Comparison of ENCODE assay signal across 25 cellular contexts in the genomic region with DNA sequence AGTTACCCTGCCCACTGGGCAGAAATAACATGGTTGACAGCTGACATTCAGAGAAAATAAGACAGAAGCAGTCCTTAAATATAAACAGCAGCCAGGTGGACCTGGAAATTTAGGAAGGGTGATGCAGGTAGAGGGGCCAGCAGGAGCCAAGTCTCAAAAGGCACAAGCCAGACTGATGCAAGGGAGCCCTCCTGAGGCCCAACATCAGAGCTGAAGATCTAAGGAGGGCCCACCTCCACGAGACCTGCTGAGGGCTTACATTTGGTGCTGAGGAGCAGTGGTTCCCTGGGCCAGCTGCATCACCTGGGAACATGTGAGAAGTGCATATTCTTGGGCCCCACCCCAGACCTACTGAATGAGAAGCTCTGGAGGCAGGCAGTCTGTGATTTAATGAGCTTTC.
"Had no signal": no experiment of that assay in that cellular context is flagged by ENCODE, and none has a peak within 500 bp of the region (broad histone marks: within the 10 kb centered on the region; RNA-seq: fewer than 3 reads in every experiment).

No MANE protein-coding gene starts in this region.

- H3K4me3 Mint-ChIP-seq: naive B cell; nephron; stimulated activated naive B cell treated with anti-CD40 and anti-IgM and Interleukin-4, amounts not matched to agents 10 μg/mL and 1 μg/mL and 100 μg/mL, for 72 hours; stimulated activated naive CD8-positive, alpha-beta T cell treated with anti-CD3 and anti-CD28 coated beads, Interleukin-15, amount 100 ng/mL, for 72 hours had no signal

- H3K27ac ChIP-seq: epithelial cell of prostate, esophagus squamous epithelium, hepatocyte, parathyroid adenoma, psoas muscle, sigmoid colon, skin epidermis, testis, tibial nerve, upper lobe of right lung, vagina had no signal

- H3K4me1 Mint-ChIP-seq: naive B cell; stimulated activated naive B cell treated with anti-CD40 and anti-IgM and Interleukin-4, amounts not matched to agents 10 μg/mL and 1 μg/mL and 100 μg/mL, for 72 hours; stimulated activated naive CD8-positive, alpha-beta T cell treated with anti-CD3 and anti-CD28 coated beads, Interleukin-15, amount 100 ng/mL, for 72 hours had no signal

- H2AFZ ChIP-seq: hepatocyte had no signal

- DNase-seq: cortex of kidney; effector memory CD4-positive, alpha-beta T cell; esophagus squamous epithelium; foreskin fibroblast; kidney; mesenchymal stem cell; naive B cell; occipital lobe; psoas muscle; retina; sigmoid colon; stimulated activated CD4-positive, alpha-beta T cell treated with anti-CD3 and anti-CD28 coated beads, Interleukin-2, amount 100 ng/mL, for 24 hours; stimulated activated CD4-positive, alpha-beta T cell treated with anti-CD3 and anti-CD28 coated beads, Interleukin-4, amount 100 ng/mL, for 4 hours; stimulated activated naive B cell treated with anti-CD40 and anti-IgM and Interleukin-4, amounts not matched to agents 10 μg/mL and 1 μg/mL and 100 μg/mL, for 72 hours; stimulated activated naive CD8-positive, alpha-beta T cell treated with anti-CD3 and anti-CD28 coated beads, Interleukin-15, amount 100 ng/mL, for 72 hours; testis; upper lobe of right lung had no signal

- H3K9me3 ChIP-seq: esophagus squamous epithelium, psoas muscle, sigmoid colon, testis, tibial nerve, upper lobe of right lung, vagina had no signal

- H3K79me2 ChIP-seq: hepatocyte, parathyroid adenoma had no signal

- H3K4me1 ChIP-seq: esophagus squamous epithelium, parathyroid adenoma, psoas muscle, tibial nerve, upper lobe of right lung, vagina had no signal

- H3K4me3 ChIP-seq: esophagus squamous epithelium, hepatocyte, lung, psoas muscle, sigmoid colon, skin epidermis, testis, tibial nerve, upper lobe of right lung, vagina had no signal

- H3K36me3 ChIP-seq: esophagus squamous epithelium, sigmoid colon, tibial nerve, upper lobe of right lung, vagina had no signal

- H3K36me3 Mint-ChIP-seq: naive B cell; stimulated activated naive B cell treated with anti-CD40 and anti-IgM and Interleukin-4, amounts not matched to agents 10 μg/mL and 1 μg/mL and 100 μg/mL, for 72 hours had no signal

- H3K4me2 ChIP-seq: hepatocyte had no signal

- FAIRE-seq: kidney had no signal

- H3K27me3 ChIP-seq: esophagus squamous epithelium, hepatocyte, sigmoid colon, testis, tibial nerve, upper lobe of right lung, vagina had no signal

- H3K27me3 Mint-ChIP-seq: stimulated activated naive B cell treated with anti-CD40 and anti-IgM and Interleukin-4, amounts not matched to agents 10 μg/mL and 1 μg/mL and 100 μg/mL, for 72 hours; stimulated activated naive CD8-positive, alpha-beta T cell treated with anti-CD3 and anti-CD28 coated beads, Interleukin-15, amount 100 ng/mL, for 72 hours had no signal

- H3K9ac ChIP-seq: parathyroid adenoma had no signal

- ATAC-seq: psoas muscle; stimulated activated naive B cell treated with anti-CD40 and anti-IgM and Interleukin-4, amounts not matched to agents 10 μg/mL and 1 μg/mL and 100 μg/mL, for 72 hours; stimulated activated naive CD8-positive, alpha-beta T cell treated with anti-CD3 and anti-CD28 coated beads, Interleukin-15, amount 100 ng/mL, for 72 hours; upper lobe of right lung had no signal

- H3K27ac Mint-ChIP-seq: naive B cell; nephron; stimulated activated naive B cell treated with anti-CD40 and anti-IgM and Interleukin-4, amounts not matched to agents 10 μg/mL and 1 μg/mL and 100 μg/mL, for 72 hours; stimulated activated naive CD8-positive, alpha-beta T cell treated with anti-CD3 and anti-CD28 coated beads, Interleukin-15, amount 100 ng/mL, for 72 hours had no signal

- H3K9me3 Mint-ChIP-seq: nephron; stimulated activated naive B cell treated with anti-CD40 and anti-IgM and Interleukin-4, amounts not matched to agents 10 μg/mL and 1 μg/mL and 100 μg/mL, for 72 hours; stimulated activated naive CD8-positive, alpha-beta T cell treated with anti-CD3 and anti-CD28 coated beads, Interleukin-15, amount 100 ng/mL, for 72 hours had no signal
